Comparison of ENCODE assay signal across 18 cellular contexts in the genomic region with DNA sequence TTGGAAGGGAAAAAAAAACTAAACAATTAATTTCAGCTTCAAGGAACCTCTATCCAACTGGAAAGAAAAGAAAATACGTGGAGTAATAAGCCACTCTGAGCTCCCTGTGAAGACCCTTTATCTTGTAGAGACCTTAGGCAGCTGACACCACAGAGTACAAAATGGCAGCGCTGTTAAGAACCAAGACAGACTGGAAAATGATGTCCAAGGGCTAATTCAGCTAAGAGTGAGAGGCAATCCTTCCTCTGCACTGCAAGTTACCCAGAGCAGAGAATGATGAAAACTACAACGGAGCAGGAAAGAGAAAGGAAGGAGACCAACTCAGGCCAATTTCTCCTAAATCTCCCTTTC. TPM values are rescaled to one million over a fixed set of nuclear protein-coding genes. Genes with fewer than 3 reads are reported as not detected.
DNase-seq lines count a peak whose midpoint lies in the region; ATAC-seq, FAIRE-seq and TF ChIP-seq lines count a peak whose summit lies in the region.
"Had no signal": no experiment of that assay in that cellular context is flagged by ENCODE, and none has a peak within 500 bp of the region (broad histone marks: within the 10 kb centered on the region; RNA-seq: fewer than 3 reads in every experiment).

No MANE protein-coding gene starts in this region.

- peaks cover 27% of the 10 kb centered on the region for H3K36me3 Mint-ChIP-seq in activated CD8-positive, alpha-beta T cell treated with anti-CD3 and anti-CD28 coated beads for 36 hours (ENCODE audit: low read depth)
- H3K36me3 Mint-ChIP-seq in activated CD8-positive, alpha-beta T cell treated with anti-CD3 and anti-CD28 coated beads, Interleukin-2, amount 10 ng/mL, durations not matched to agents 7 days and 5 days (ENCODE audit: low read depth) = peaks cover 38% of the 10 kb centered on the region
- H3K36me3 Mint-ChIP-seq in glutamatergic neuron (ENCODE audit: unreplicated experiment) = no peaks in the 10 kb centered on the region
- peaks cover 23% of the 10 kb centered on the region for H3K36me3 Mint-ChIP-seq in osteocyte (ENCODE audit: unreplicated experiment)

- 89 to 91% methylated on average over 3 of the region's 3 CpGs for WGBS in pancreas, 2 donors

- no peaks in the 10 kb centered on the region for H3K27me3 Mint-ChIP-seq in activated CD8-positive, alpha-beta T cell treated with anti-CD3 and anti-CD28 coated beads for 36 hours
- H3K27me3 Mint-ChIP-seq in activated CD8-positive, alpha-beta T cell treated with anti-CD3 and anti-CD28 coated beads, Interleukin-2, amount 10 ng/mL, durations not matched to agents 7 days and 5 days (ENCODE audit: low read depth) = no peaks in the 10 kb centered on the region
- H3K27me3 Mint-ChIP-seq in glutamatergic neuron (ENCODE audit: unreplicated experiment) (no peaks in the 10 kb centered on the region), osteocyte (ENCODE audit: unreplicated experiment) (no peaks in the 10 kb centered on the region)
- H3K27me3 Mint-ChIP-seq: dendritic cell treated with granulocyte-macrophage colony-stimulating factor and Interleukin-4, amounts not matched to agents 40 ng/mL and 50 ng/mL, for 4 days; stimulated activated naive CD8-positive, alpha-beta T cell treated with anti-CD3 and anti-CD28 coated beads, Interleukin-15, Interleukin-2, amounts not matched to agents 100 ng/mL and 50 ng/mL, for 24 hours; type B pancreatic cell had no signal

- TF ChIP-seq CTCF in activated CD8-positive, alpha-beta T cell treated with anti-CD3 and anti-CD28 coated beads for 36 hours (IDR thresholded peaks at IDR 0.05) = no peak
- TF ChIP-seq CTCF in glutamatergic neuron (IDR thresholded peaks at IDR 0.05; ENCODE audit: partially characterized antibody, unreplicated experiment) = no peak
- TF ChIP-seq CTCF in osteocyte (IDR thresholded peaks at IDR 0.05) = no peak
- TF ChIP-seq CTCF in pancreas (IDR thresholded peaks at IDR 0.05) = no peak

- FAIRE-seq in pancreas (lab: Jason Lieb, UNC) = no peak

- peak overlapping the region; percentile 78 for H3K27ac Mint-ChIP-seq in activated CD8-positive, alpha-beta T cell treated with anti-CD3 and anti-CD28 coated beads for 36 hours
- H3K27ac Mint-ChIP-seq in activated CD8-positive, alpha-beta T cell treated with anti-CD3 and anti-CD28 coated beads, Interleukin-2, amount 10 ng/mL, durations not matched to agents 7 days and 5 days = no peak overlapping the region
- H3K27ac Mint-ChIP-seq in glutamatergic neuron (ENCODE audit: unreplicated experiment) = peak overlapping the region; percentile 72
- peak overlapping the region; percentile 64 for H3K27ac Mint-ChIP-seq in osteocyte (ENCODE audit: unreplicated experiment)
- H3K27ac Mint-ChIP-seq: dendritic cell treated with granulocyte-macrophage colony-stimulating factor and Interleukin-4, amounts not matched to agents 40 ng/mL and 50 ng/mL, for 4 days; stimulated activated naive CD8-positive, alpha-beta T cell treated with anti-CD3 and anti-CD28 coated beads, Interleukin-15, Interleukin-2, amounts not matched to agents 100 ng/mL and 50 ng/mL, for 24 hours; type B pancreatic cell had no signal

- H3K27ac ChIP-seq in pancreas = no peak overlapping the region
- H3K27ac ChIP-seq: 22Rv1, esophagus muscularis mucosa, right lobe of liver, SJCRH30 had no signal

- POLR2A ChIA-PET in activated CD8-positive, alpha-beta T cell treated with anti-CD3 and anti-CD28 coated beads for 36 hours (lab: Charles Lee) = no interaction called here
- POLR2A ChIA-PET in activated CD8-positive, alpha-beta T cell treated with anti-CD3 and anti-CD28 coated beads, Interleukin-2, amount 10 ng/mL, durations not matched to agents 7 days and 5 days (lab: Charles Lee) = no interaction called here

- no peaks in the 10 kb centered on the region for H3K9me3 ChIP-seq in pancreas
- H3K9me3 ChIP-seq: esophagus muscularis mucosa, right lobe of liver, SJCRH30 had no signal

- peaks cover 0 to 5% (median 0%) of the 10 kb centered on the region in 3 donors for H3K4me1 ChIP-seq in pancreas
- H3K4me1 ChIP-seq: right lobe of liver, SJCRH30 had no signal

- H3K4me1 Mint-ChIP-seq in activated CD8-positive, alpha-beta T cell treated with anti-CD3 and anti-CD28 coated beads for 36 hours (ENCODE audit: low read depth) = peaks cover 17% of the 10 kb centered on the region
- H3K4me1 Mint-ChIP-seq in activated CD8-positive, alpha-beta T cell treated with anti-CD3 and anti-CD28 coated beads, Interleukin-2, amount 10 ng/mL, durations not matched to agents 7 days and 5 days (ENCODE audit: low read depth) = peaks cover 3% of the 10 kb centered on the region
- H3K4me1 Mint-ChIP-seq in glutamatergic neuron (ENCODE audit: low read depth, unreplicated experiment) = peaks cover 6% of the 10 kb centered on the region
- H3K4me1 Mint-ChIP-seq in osteocyte (ENCODE audit: unreplicated experiment) = peaks cover 22% of the 10 kb centered on the region

- no peak for DNase-seq in activated CD8-positive, alpha-beta T cell treated with anti-CD3 and anti-CD28 coated beads for 36 hours
- DNase-seq in activated CD8-positive, alpha-beta T cell treated with anti-CD3 and anti-CD28 coated beads, Interleukin-2, amount 10 ng/mL, durations not matched to agents 7 days and 5 days = no peak
- peak; percentile 5 for DNase-seq in NCI-H2227 treated with DMSO at 0.1 percent for 48 hours (lab: John Stamatoyannopoulos, UW)
- DNase-seq in glutamatergic neuron = no peak
- DNase-seq in osteocyte (ENCODE audit: extremely low spot score, unreplicated experiment) = no peak
- no peak for DNase-seq in pancreas
- DNase-seq in activated CD4-positive, alpha-beta T cell treated with anti-CD3 and anti-CD28 coated beads for 1 hour = no peak
- DNase-seq in foreskin melanocyte = no peak
- DNase-seq: activated naive CD4-positive, alpha-beta T cell treated with anti-CD3 and anti-CD28 coated beads, Interleukin-2, amount 50 U/mL, for 16 hours; NCI-H1694 treated with DMSO at 0.1 percent for 48 hours; NCI-H524 treated with DMSO at 0.1 percent for 48 hours; right lobe of liver; SJCRH30 had no signal

- CTCF ChIA-PET in activated CD8-positive, alpha-beta T cell treated with anti-CD3 and anti-CD28 coated beads for 36 hours (lab: Charles Lee) = no interaction called here
- CTCF ChIA-PET in activated CD8-positive, alpha-beta T cell treated with anti-CD3 and anti-CD28 coated beads, Interleukin-2, amount 10 ng/mL, durations not matched to agents 7 days and 5 days (lab: Charles Lee) = no interaction called here

- no peak for ATAC-seq in activated CD8-positive, alpha-beta T cell treated with anti-CD3 and anti-CD28 coated beads for 36 hours
- ATAC-seq in activated CD8-positive, alpha-beta T cell treated with anti-CD3 and anti-CD28 coated beads, Interleukin-2, amount 10 ng/mL, durations not matched to agents 7 days and 5 days = no peak
- ATAC-seq in pancreas = no peak

- no peaks in the 10 kb centered on the region for H3K9me3 Mint-ChIP-seq in activated CD8-positive, alpha-beta T cell treated with anti-CD3 and anti-CD28 coated beads for 36 hours
- no peaks in the 10 kb centered on the region for H3K9me3 Mint-ChIP-seq in activated CD8-positive, alpha-beta T cell treated with anti-CD3 and anti-CD28 coated beads, Interleukin-2, amount 10 ng/mL, durations not matched to agents 7 days and 5 days (ENCODE audit: insufficient read depth)
- H3K9me3 Mint-ChIP-seq in glutamatergic neuron (ENCODE audit: unreplicated experiment) (no peaks in the 10 kb centered on the region), osteocyte (ENCODE audit: unreplicated experiment) (no peaks in the 10 kb centered on the region)
- H3K9me3 Mint-ChIP-seq: dendritic cell treated with granulocyte-macrophage colony-stimulating factor and Interleukin-4, amounts not matched to agents 40 ng/mL and 50 ng/mL, for 4 days; stimulated activated naive CD8-positive, alpha-beta T cell treated with anti-CD3 and anti-CD28 coated beads, Interleukin-15, Interleukin-2, amounts not matched to agents 100 ng/mL and 50 ng/mL, for 24 hours; type B pancreatic cell had no signal

- intact Hi-C loops in activated CD8-positive, alpha-beta T cell treated with anti-CD3 and anti-CD28 coated beads for 36 hours (cut with micrococcal nuclease) = no loop called here
- intact Hi-C loops in pancreas (cut with DNase I) = no loop called here

- no peak overlapping the region for H3K4me3 Mint-ChIP-seq in activated CD8-positive, alpha-beta T cell treated with anti-CD3 and anti-CD28 coated beads for 36 hours
- no peak overlapping the region for H3K4me3 Mint-ChIP-seq in activated CD8-positive, alpha-beta T cell treated with anti-CD3 and anti-CD28 coated beads, Interleukin-2, amount 10 ng/mL, durations not matched to agents 7 days and 5 days
- H3K4me3 Mint-ChIP-seq in glutamatergic neuron (ENCODE audit: unreplicated experiment) (no peak overlapping the region), osteocyte (ENCODE audit: unreplicated experiment) (no peak overlapping the region)
- H3K4me3 Mint-ChIP-seq: dendritic cell treated with granulocyte-macrophage colony-stimulating factor and Interleukin-4, amounts not matched to agents 40 ng/mL and 50 ng/mL, for 4 days; stimulated activated naive CD8-positive, alpha-beta T cell treated with anti-CD3 and anti-CD28 coated beads, Interleukin-15, Interleukin-2, amounts not matched to agents 100 ng/mL and 50 ng/mL, for 24 hours; type B pancreatic cell had no signal

- H3K36me3 ChIP-seq in pancreas = no peaks in the 10 kb centered on the region

- no peaks in the 10 kb centered on the region for H3K27me3 ChIP-seq in pancreas
- H3K27me3 ChIP-seq: esophagus muscularis mucosa, right lobe of liver, SJCRH30 had no signal

- no peak overlapping the region for H3K4me3 ChIP-seq in pancreas
- H3K4me3 ChIP-seq: esophagus muscularis mucosa, right lobe of liver, SJCRH30 had no signal

RNA-seq across cellular contexts. Expression of a gene that starts 56.7 kb away (rescaled TPM):
- 10 to 100 TPM; 36.3 to 36.9 TPM for total RNA-seq in activated CD8-positive, alpha-beta T cell treated with anti-CD3 and anti-CD28 coated beads for 36 hours
- total RNA-seq in activated CD8-positive, alpha-beta T cell treated with anti-CD3 and anti-CD28 coated beads, Interleukin-2, amount 10 ng/mL, durations not matched to agents 7 days and 5 days = 10 to 100 TPM; 39.1 to 39.6 TPM
- 31.6 TPM for total RNA-seq in glutamatergic neuron (ENCODE audit: unreplicated experiment)
- total RNA-seq in osteocyte = 46.2 and 46.3 TPM in 2 replicates
- 10 to 100 TPM; 16.4 to 31.2 (median 18.6) TPM for total RNA-seq in pancreas
- 1 to 10 TPM; 2.1 to 4.6 TPM for polyA plus RNA-seq in pancreas
